7 cellular contexts compared by ENCODE assay signal in the genomic region with DNA sequence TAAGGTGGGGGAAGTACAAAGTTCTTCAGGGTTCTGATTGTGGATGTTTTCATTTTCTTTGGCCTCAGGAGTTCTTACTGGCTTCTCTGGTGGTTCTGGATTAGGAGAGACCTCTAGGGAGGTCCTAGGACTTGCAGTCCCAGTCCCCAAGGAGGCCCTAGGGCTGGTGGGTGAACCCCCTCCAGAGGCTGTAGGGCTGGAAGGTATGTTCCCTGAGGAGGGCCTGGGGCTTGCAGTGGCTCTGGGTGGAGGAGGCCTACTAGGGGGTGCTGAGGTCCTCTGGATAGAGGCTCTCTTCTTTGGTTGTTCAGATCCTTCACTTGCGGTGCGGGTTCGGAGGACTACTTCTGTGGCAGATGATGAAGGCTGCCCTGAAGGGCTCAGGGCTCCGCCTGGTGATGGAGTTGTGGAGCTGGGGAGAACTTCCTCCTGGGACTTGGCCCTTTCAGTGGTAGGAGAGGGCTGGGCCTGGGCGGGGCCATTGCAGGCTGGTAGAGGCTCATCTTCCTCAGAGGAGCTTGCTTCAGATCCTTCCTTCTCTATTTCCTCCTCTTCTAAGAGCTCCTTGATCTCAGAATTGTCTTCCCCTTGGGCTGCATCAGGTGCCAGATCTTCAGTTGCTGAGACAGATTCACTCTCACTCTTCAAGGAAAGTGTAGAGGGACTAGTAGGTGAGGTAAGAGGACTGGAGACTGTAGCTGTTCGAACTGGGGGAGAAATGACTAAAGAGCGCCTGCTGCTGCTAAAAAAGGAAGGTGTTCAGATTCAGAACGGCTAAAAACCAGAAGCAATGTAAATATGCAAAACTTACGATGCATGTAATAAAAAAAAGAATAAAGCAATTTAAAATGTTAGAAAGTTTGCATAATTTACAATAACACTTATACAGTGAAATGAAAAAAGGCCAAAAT. TPM values are rescaled to one million over a fixed set of nuclear protein-coding genes. Genes with fewer than 3 reads are reported as not detected.
DNase-seq lines count a peak whose midpoint lies in the region; ATAC-seq, FAIRE-seq and TF ChIP-seq lines count a peak whose summit lies in the region.
"Not testable (repeated sequence)": the region's sequence is repeated elsewhere in the genome, so short reads cannot be mapped to it uniquely, and the experiment has no call there.
"Had no signal": no experiment of that assay in that cellular context is flagged by ENCODE, and none has a peak within 500 bp of the region (broad histone marks: within the 10 kb centered on the region; RNA-seq: fewer than 3 reads in every experiment).

No MANE protein-coding gene starts in this region.

- ATAC-seq in A549 = peak in 1 of 2 experiments; percentile 99; a peak in 3 of 6 replicates
- ATAC-seq in naive thymus-derived CD8-positive, alpha-beta T cell = not testable (repeated sequence)

- 0 out of 3 replicates have a peak, but pooled peaks have one; percentile 8 for TF ChIP-seq CTCF in A549 (IDR thresholded peaks at IDR 0.05)

- H3K4me1 ChIP-seq in A549 = not testable (repeated sequence)

- H3K9me3 ChIP-seq in A549 = not testable (repeated sequence)

- H3K36me3 Mint-ChIP-seq in activated CD4-positive, alpha-beta T cell treated with anti-CD3 and anti-CD28 coated beads, Interleukin-2, amount 10 ng/mL, durations not matched to agents 24 days and 14 days (ENCODE audit: low read depth) = peaks cover 53% of the 10 kb centered on the region
- H3K36me3 Mint-ChIP-seq in naive thymus-derived CD8-positive, alpha-beta T cell = peaks cover 0 to 92% (median 7%) of the 10 kb centered on the region in 3 donors

- H3K4me3 ChIP-seq in A549 = not testable (repeated sequence)

- peak overlapping the region; percentile 38 for H3K27ac Mint-ChIP-seq in activated CD4-positive, alpha-beta T cell treated with anti-CD3 and anti-CD28 coated beads, Interleukin-2, amount 10 ng/mL, durations not matched to agents 24 days and 14 days
- peak overlapping the region; percentile 57 to 90 (median 74) for H3K27ac Mint-ChIP-seq in naive thymus-derived CD8-positive, alpha-beta T cell

- 70% methylated on average over 9 of the region's 9 CpGs for WGBS in A549 (ENCODE audit: missing lambda C conversion rate)

- TF ChIP-seq POLR2A in A549 (IDR thresholded peaks at IDR 0.05; ENCODE audit: low read length); GM12891 (IDR thresholded peaks at IDR 0.05; ENCODE audit: low read depth, low read length): not testable (repeated sequence)

- intact Hi-C loops in activated CD4-positive, alpha-beta T cell treated with anti-CD3 and anti-CD28 coated beads, Interleukin-2, amount 10 ng/mL, durations not matched to agents 24 days and 14 days (cut with micrococcal nuclease) = not testable (repeated sequence)

- H3K27ac ChIP-seq in A549 = not testable (repeated sequence)

- not testable (repeated sequence) for H3K27me3 Mint-ChIP-seq in activated CD4-positive, alpha-beta T cell treated with anti-CD3 and anti-CD28 coated beads, Interleukin-2, amount 10 ng/mL, durations not matched to agents 24 days and 14 days; naive thymus-derived CD8-positive, alpha-beta T cell

- H3K4me1 Mint-ChIP-seq in activated CD4-positive, alpha-beta T cell treated with anti-CD3 and anti-CD28 coated beads, Interleukin-2, amount 10 ng/mL, durations not matched to agents 24 days and 14 days = not testable (repeated sequence)
- H3K4me1 Mint-ChIP-seq in naive thymus-derived CD8-positive, alpha-beta T cell = peaks cover 11 to 22% (median 20%) of the 10 kb centered on the region in 4 donors

- not testable (repeated sequence) for H3K9me3 Mint-ChIP-seq in activated CD4-positive, alpha-beta T cell treated with anti-CD3 and anti-CD28 coated beads, Interleukin-2, amount 10 ng/mL, durations not matched to agents 24 days and 14 days; naive thymus-derived CD8-positive, alpha-beta T cell

- POLR2A ChIA-PET in A549 (lab: Yijun Ruan, JAX) = not testable (repeated sequence)
- POLR2A ChIA-PET in naive thymus-derived CD8-positive, alpha-beta T cell (lab: Charles Lee) = interaction anchor here (1.0 kb wide), 2 partner anchors 27 to 50 kb away, joined by 3 read pairs; no protein-coding TSS in a partner anchor

- peak in 1 of 2 experiments; percentile 39; a peak in 2 of 5 replicates for TF ChIP-seq RAD21 in A549 (conservative IDR thresholded peaks at IDR 0.05 in 1 of 2, IDR thresholded peaks at IDR 0.05 in 1 of 2)

- H3K4me3 Mint-ChIP-seq in activated CD4-positive, alpha-beta T cell treated with anti-CD3 and anti-CD28 coated beads, Interleukin-2, amount 10 ng/mL, durations not matched to agents 24 days and 14 days; naive thymus-derived CD8-positive, alpha-beta T cell: not testable (repeated sequence)

- DNase-seq in A549 (ENCODE audit: low read depth in 1 of 2, low spot score in 1 of 2) (peak in 1 of 2 experiments; percentile 58), NOMO-1 treated with dmso at 0.1 percent for 144 hours (lab: John Stamatoyannopoulos, UW; ENCODE audit: unreplicated experiment) (peak; percentile 72), germinal center (ENCODE audit: low spot score) (peak; percentile 23)
- DNase-seq in GM12891 (ENCODE audit: insufficient read length, low spot score); activated CD4-positive, alpha-beta T cell treated with anti-CD3 and anti-CD28 coated beads, Interleukin-2, amount 10 ng/mL, durations not matched to agents 24 days and 14 days; naive thymus-derived CD8-positive, alpha-beta T cell: not testable (repeated sequence)

- TF ChIP-seq EP300 in A549 (IDR thresholded peaks at IDR 0.05) = not testable (repeated sequence)

- CTCF ChIA-PET in A549 (lab: Yijun Ruan, JAX) = interaction anchor here (0.9 to 2.1 kb wide), 8 partner anchors 9 to 49 kb away, joined by 3 to 6 read pairs (median 4); no protein-coding TSS in a partner anchor

- FAIRE-seq in A549 (lab: Jason Lieb, UNC) = not testable (repeated sequence)
- FAIRE-seq in GM12891 (lab: Jason Lieb, UNC) = peak; percentile 26

- 0 out of 3 replicates have a peak overlapping the region, but pooled peaks have one; percentile 8 for H3K4me2 ChIP-seq in A549

RNA-seq across cellular contexts. Expression of a gene that starts 21.6 kb away (rescaled TPM):
- polyA plus RNA-seq in A549 (2011; rRNA removed) (27.2 and 38.3 TPM in 2 replicates), A549 (2017; fragmentation: RNase III; extraction: RNeasy Plus Mini Kit Qiagen cat#74134 plus additional on column Dnase treatment) (14.8 to 16.4 TPM (median 15.5 TPM) in 3 replicates)
- 15.1 and 16.5 TPM in 2 replicates for polyA plus RNA-seq in A549 (2012; cell fraction: cytosol; rRNA removed)
- 5.3 and 9.7 TPM in 2 replicates for polyA plus RNA-seq in A549 (2012; cell fraction: nucleus; rRNA removed)
- 20.3 and 22.3 TPM in 2 replicates for polyA minus RNA-seq in A549 (2011; rRNA and poly(A)+ RNA removed)
- 2.7 TPM for polyA plus RNA-seq in GM12891 (2012; ENCODE audit: low read depth, missing spikeins)
- 0.24 and 0.26 TPM in 2 replicates for total RNA-seq in activated CD4-positive, alpha-beta T cell treated with anti-CD3 and anti-CD28 coated beads, Interleukin-2, amount 10 ng/mL, durations not matched to agents 24 days and 14 days
- 1 to 10 TPM; 5.5 to 6.9 TPM for total RNA-seq in naive thymus-derived CD8-positive, alpha-beta T cell
- polyA plus RNA-seq in naive thymus-derived CD8-positive, alpha-beta T cell = 10 to 100 TPM; 15.1 to 18.5 (median 15.6) TPM

RNA-seq across cellular contexts. Expression of a gene that starts 32.1 kb away (rescaled TPM):
- polyA plus RNA-seq in A549 (2011; rRNA removed) = 0.52 and 0.57 TPM in 2 replicates
- 0.15 and 0.16 TPM in 2 replicates for polyA plus RNA-seq in A549 (2012; cell fraction: cytosol; rRNA removed)
- 0.06 and 0.15 TPM in 2 replicates for polyA plus RNA-seq in A549 (2012; cell fraction: nucleus; rRNA removed)
- 0.05 to 0.08 TPM in 2 of 3 replicates, not detected in the other for polyA plus RNA-seq in A549 (2017; fragmentation: RNase III; extraction: RNeasy Plus Mini Kit Qiagen cat#74134 plus additional on column Dnase treatment)
- polyA minus RNA-seq in A549 (2011; rRNA and poly(A)+ RNA removed) = 0.21 and 0.63 TPM in 2 replicates
- polyA plus RNA-seq in GM12891 (2012; ENCODE audit: low read depth, missing spikeins) = 18.6 TPM
- total RNA-seq in activated CD4-positive, alpha-beta T cell treated with anti-CD3 and anti-CD28 coated beads, Interleukin-2, amount 10 ng/mL, durations not matched to agents 24 days and 14 days = 31.7 and 33.2 TPM in 2 replicates
- 100 to 1,000 TPM; 257 to 267 TPM for total RNA-seq in naive thymus-derived CD8-positive, alpha-beta T cell
- 100 to 1,000 TPM; 228 to 303 (median 266) TPM for polyA plus RNA-seq in naive thymus-derived CD8-positive, alpha-beta T cell

RNA-seq across cellular contexts. Expression of a gene that starts 53.2 kb away (rescaled TPM):
- polyA plus RNA-seq in A549 (2011; rRNA removed) (375 and 459 TPM in 2 replicates), A549 (2017; fragmentation: RNase III; extraction: RNeasy Plus Mini Kit Qiagen cat#74134 plus additional on column Dnase treatment) (290 to 304 TPM (median 292 TPM) in 3 replicates)
- polyA plus RNA-seq in A549 (2012; cell fraction: cytosol; rRNA removed) = 562 and 808 TPM in 2 replicates
- 357 and 411 TPM in 2 replicates for polyA plus RNA-seq in A549 (2012; cell fraction: nucleus; rRNA removed)
- polyA minus RNA-seq in A549 (2011; rRNA and poly(A)+ RNA removed) = 415 and 549 TPM in 2 replicates
- 109 TPM for polyA plus RNA-seq in GM12891 (2012; ENCODE audit: low read depth, missing spikeins)
- 135 and 146 TPM in 2 replicates for total RNA-seq in activated CD4-positive, alpha-beta T cell treated with anti-CD3 and anti-CD28 coated beads, Interleukin-2, amount 10 ng/mL, durations not matched to agents 24 days and 14 days
- 100 to 1,000 TPM; 301 to 314 TPM for total RNA-seq in naive thymus-derived CD8-positive, alpha-beta T cell
- polyA plus RNA-seq in naive thymus-derived CD8-positive, alpha-beta T cell = 1,000 to 10,000 TPM; 1,276 to 1,317 (median 1,313) TPM

RNA-seq across cellular contexts. Expression of a gene that starts 54.6 kb away (rescaled TPM):
- not detected in 2 replicates for polyA plus RNA-seq in A549 (2011; rRNA removed)
- polyA plus RNA-seq in A549 (2012; cell fraction: cytosol; rRNA removed) = 0.08 TPM in 1 of 2 replicates, not detected in the other
- polyA plus RNA-seq in A549 (2012; cell fraction: nucleus; rRNA removed) = not detected in 2 replicates
- polyA plus RNA-seq in A549 (2017; fragmentation: RNase III; extraction: RNeasy Plus Mini Kit Qiagen cat#74134 plus additional on column Dnase treatment) = not detected in 3 replicates
- not detected in 2 replicates for polyA minus RNA-seq in A549 (2011; rRNA and poly(A)+ RNA removed)
- polyA plus RNA-seq in GM12891 (2012; ENCODE audit: low read depth, missing spikeins) = not detected
- not detected in 2 replicates for total RNA-seq in activated CD4-positive, alpha-beta T cell treated with anti-CD3 and anti-CD28 coated beads, Interleukin-2, amount 10 ng/mL, durations not matched to agents 24 days and 14 days
- 1 to 10 TPM; 2.2 to 2.5 TPM for total RNA-seq in naive thymus-derived CD8-positive, alpha-beta T cell
- 1 to 10 TPM; 3.6 to 9.8 (median 8.1) TPM for polyA plus RNA-seq in naive thymus-derived CD8-positive, alpha-beta T cell
- total RNA-seq: suprapubic skin had no signal
